In genomic region chr2:127098711-127099110, GRCh38 we compare ENCODE assay signal across 26 cellular contexts. TPM values are rescaled to one million over a fixed set of nuclear protein-coding genes. Genes with fewer than 3 reads are reported as not detected.
DNase-seq lines count a peak whose midpoint lies in the region; ATAC-seq and TF ChIP-seq lines count a peak whose summit lies in the region.
"Had no signal": no experiment of that assay in that cellular context is flagged by ENCODE, and none has a peak within 500 bp of the region (broad histone marks: within the 10 kb centered on the region; RNA-seq: fewer than 3 reads in every experiment).

No MANE protein-coding gene starts in this region.

- ATAC-seq in left cardiac atrium (no peak), upper lobe of right lung (no peak), HG03025 (IDR thresholded peaks at IDR 0.05; ENCODE audit: low FRiP score, unreplicated experiment) (no peak)
- ATAC-seq: left lobe of liver; stimulated activated memory B cell treated with anti-CD40 and anti-IgM and Interleukin-4, amounts not matched to agents 10 μg/mL and 1 μg/mL and 100 μg/mL, for 72 hours had no signal

- intact Hi-C loops in left cardiac atrium (cut with DNase I) (no loop called here), ovary (cut with DNase I) (loop anchor here in 1 of 4 donors (10.0 kb wide), 1 partner anchor 196 kb away; the partner anchor contains the start of gene ERCC3), upper lobe of right lung (cut with DNase I) (no loop called here)

- H3K27me3 ChIP-seq in right atrium auricular region (no peaks in the 10 kb centered on the region), ovary (no peaks in the 10 kb centered on the region), upper lobe of right lung (no peaks in the 10 kb centered on the region)

- H3K36me3 ChIP-seq in right atrium auricular region (no peaks in the 10 kb centered on the region), ovary (no peaks in the 10 kb centered on the region), upper lobe of right lung (no peaks in the 10 kb centered on the region)
- H3K36me3 ChIP-seq: prostate gland, thoracic aorta had no signal

- no peak for TF ChIP-seq POLR2A in ovary (IDR thresholded peaks at IDR 0.05)

- TF ChIP-seq EP300 in ovary (IDR thresholded peaks at IDR 0.05): no peak

- H3K27ac ChIP-seq in right atrium auricular region (no peak overlapping the region), ovary (no peak overlapping the region), upper lobe of right lung (no peak overlapping the region)
- H3K27ac ChIP-seq: prostate gland, thoracic aorta had no signal

- WGBS in ovary, 3 donors: 67 to 73% (median 69%) methylated on average over 7 of the region's 7 CpGs

- peaks cover 30% of the 10 kb centered on the region for H3K4me1 Mint-ChIP-seq in glutamatergic neuron (ENCODE audit: low read depth, unreplicated experiment)

- peak; percentile 8 for DNase-seq in left cardiac atrium
- no peak for DNase-seq in right atrium auricular region (ENCODE audit: low spot score)
- DNase-seq in glutamatergic neuron: peak; percentile 14
- DNase-seq in ovary: peak in 3 of 5 donors; percentile 22 to 34 (median 23)
- DNase-seq in upper lobe of right lung: peak; percentile 60
- DNase-seq in RPMI8226: no peak
- DNase-seq in NCI-H146 (lab: John Stamatoyannopoulos, UW): no peak
- DNase-seq: ACHN; activated CD4-positive, alpha-beta T cell treated with anti-CD3 and anti-CD28 coated beads, Interleukin-2, amount 50 U/mL, for 1 hour; activated naive CD4-positive, alpha-beta T cell treated with anti-CD3 and anti-CD28 coated beads, Interleukin-2, amount 50 U/mL, for 16 hours; C1 segment of cervical spinal cord; EL; HCEC 1CT; NCI-H1048; NCI-H2029; NCI-H2227 treated with DMSO at 0.1 percent for 48 hours; NCI-H774; nephron progenitor cell; small intestine had no signal

- no peak overlapping the region for H3K4me3 ChIP-seq in right atrium auricular region
- no peak overlapping the region for H3K4me3 ChIP-seq in ovary
- H3K4me3 ChIP-seq in upper lobe of right lung: no peak overlapping the region
- H3K4me3 ChIP-seq: prostate gland, thoracic aorta had no signal

- no peaks in the 10 kb centered on the region for H3K36me3 Mint-ChIP-seq in glutamatergic neuron (ENCODE audit: unreplicated experiment)
- H3K36me3 Mint-ChIP-seq: stimulated activated memory B cell treated with anti-CD40 and anti-IgM and Interleukin-4, amounts not matched to agents 10 μg/mL and 1 μg/mL and 100 μg/mL, for 72 hours had no signal

- peaks cover 0 to 11% of the 10 kb centered on the region in 2 donors for H3K4me1 ChIP-seq in right atrium auricular region
- peaks cover 12% of the 10 kb centered on the region for H3K4me1 ChIP-seq in ovary (ENCODE audit: insufficient read depth)
- H3K4me1 ChIP-seq in upper lobe of right lung: peaks cover 14% of the 10 kb centered on the region

- no peak overlapping the region for H3K4me3 Mint-ChIP-seq in glutamatergic neuron (ENCODE audit: unreplicated experiment)
- H3K4me3 Mint-ChIP-seq: central memory CD8-positive, alpha-beta T cell; nephron progenitor cell; stimulated activated memory B cell treated with anti-CD40 and anti-IgM and Interleukin-4, amounts not matched to agents 10 μg/mL and 1 μg/mL and 100 μg/mL, for 72 hours; T-helper 2 cell treated with Interferon-gamma antibody and Interleukin-4, amounts not matched to agents 5 μg/mL and 100 μg/mL, for 36 hours had no signal

- peaks cover 3% of the 10 kb centered on the region for H3K9me3 Mint-ChIP-seq in glutamatergic neuron (ENCODE audit: unreplicated experiment)
- H3K9me3 Mint-ChIP-seq: central memory CD8-positive, alpha-beta T cell; nephron progenitor cell; stimulated activated memory B cell treated with anti-CD40 and anti-IgM and Interleukin-4, amounts not matched to agents 10 μg/mL and 1 μg/mL and 100 μg/mL, for 72 hours; T-helper 2 cell treated with Interferon-gamma antibody and Interleukin-4, amounts not matched to agents 5 μg/mL and 100 μg/mL, for 36 hours had no signal

- peaks cover 5% of the 10 kb centered on the region for H3K27me3 Mint-ChIP-seq in glutamatergic neuron (ENCODE audit: unreplicated experiment)
- H3K27me3 Mint-ChIP-seq: central memory CD8-positive, alpha-beta T cell; stimulated activated memory B cell treated with anti-CD40 and anti-IgM and Interleukin-4, amounts not matched to agents 10 μg/mL and 1 μg/mL and 100 μg/mL, for 72 hours had no signal

- no peak for TF ChIP-seq CTCF in right atrium auricular region (IDR thresholded peaks at IDR 0.05)
- TF ChIP-seq CTCF in glutamatergic neuron (IDR thresholded peaks at IDR 0.05; ENCODE audit: partially characterized antibody, unreplicated experiment): no peak
- TF ChIP-seq CTCF in ovary (IDR thresholded peaks at IDR 0.05): no peak
- TF ChIP-seq CTCF in upper lobe of right lung (IDR thresholded peaks at IDR 0.05): no peak

- H3K9me3 ChIP-seq in right atrium auricular region (no peaks in the 10 kb centered on the region), ovary (no peaks in the 10 kb centered on the region), upper lobe of right lung (no peaks in the 10 kb centered on the region)
- H3K9me3 ChIP-seq: prostate gland, thoracic aorta had no signal

- no peak overlapping the region for H3K27ac Mint-ChIP-seq in glutamatergic neuron (ENCODE audit: unreplicated experiment)
- H3K27ac Mint-ChIP-seq: nephron progenitor cell; stimulated activated memory B cell treated with anti-CD40 and anti-IgM and Interleukin-4, amounts not matched to agents 10 μg/mL and 1 μg/mL and 100 μg/mL, for 72 hours; T-helper 2 cell treated with Interferon-gamma antibody and Interleukin-4, amounts not matched to agents 5 μg/mL and 100 μg/mL, for 36 hours had no signal

RNA-seq across cellular contexts. Expression of gene BIN1, which starts 8.2 kb away (rescaled TPM):
- 10 to 100 TPM; 16.2 to 23.6 TPM for total RNA-seq in left cardiac atrium
- 10 to 100 TPM in 1 of 2 donors, 1 to 10 TPM in 1; 7.6 to 15.3 TPM for total RNA-seq in right atrium auricular region
- total RNA-seq in glutamatergic neuron (ENCODE audit: unreplicated experiment): 176 TPM
- 10 to 100 TPM; 25.2 to 77.3 (median 57.6) TPM for total RNA-seq in ovary
- 10 to 100 TPM; 16.7 to 32.6 TPM for polyA plus RNA-seq in ovary
- 33.4 TPM for total RNA-seq in upper lobe of right lung

Comparison
In these comparisons a context has a peak if more than half of its experiments do, and no peak if none do; other contexts are left out.
1. DNase-seq: peak in left cardiac atrium (single experiment), glutamatergic neuron (single experiment), ovary (3 of 5) and upper lobe of right lung (single experiment); none in right atrium auricular region (single experiment), RPMI8226 (single experiment) and NCI-H146 (single experiment).